ENCODE assay signal across 11 cellular contexts in the genomic region with DNA sequence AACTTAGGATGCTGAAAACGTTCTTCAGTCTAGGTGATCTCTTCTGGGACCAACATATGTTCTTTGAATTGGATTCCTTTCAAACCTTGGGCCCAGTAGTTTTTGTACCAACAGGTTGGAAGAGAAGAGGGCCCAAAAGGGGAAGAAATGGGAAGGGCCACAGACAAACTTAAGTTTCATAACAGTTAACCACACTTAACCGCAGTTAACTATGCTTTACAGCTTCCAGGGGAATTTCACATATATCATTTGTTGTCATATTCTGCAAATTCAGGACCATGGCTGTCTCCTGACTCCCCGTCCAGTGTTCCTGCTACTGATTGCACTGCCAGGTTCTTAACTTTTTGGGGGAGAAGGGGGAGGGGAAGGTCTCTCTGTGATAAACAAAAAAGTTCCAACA.
"Had no signal": no experiment of that assay in that cellular context is flagged by ENCODE, and none has a peak within 500 bp of the region (broad histone marks: within the 10 kb centered on the region; RNA-seq: fewer than 3 reads in every experiment).

No MANE protein-coding gene starts in this region.

- H3K27ac Mint-ChIP-seq: activated naive CD4-positive, alpha-beta T cell treated with anti-CD3 and anti-CD28 coated beads, Interleukin-2, amount 50 U/mL, for 24 hours; activated T-helper 2 cell treated with anti-CD3 and anti-CD28 coated beads, Interferon-gamma antibody, Interleukin-2, Interleukin-4, amounts not matched to agents 10 μg/mL and 5 μg/mL and 100 μg/mL, durations not matched to agents 14 hours and 24 hours and 36 hours; endodermal cell; neural progenitor cell had no signal

- H3K4me3 Mint-ChIP-seq: activated naive CD4-positive, alpha-beta T cell treated with anti-CD3 and anti-CD28 coated beads, Interleukin-2, amount 50 U/mL, for 24 hours; endodermal cell; neural progenitor cell had no signal

- H3K9me3 Mint-ChIP-seq: activated naive CD4-positive, alpha-beta T cell treated with anti-CD3 and anti-CD28 coated beads, Interleukin-2, amount 50 U/mL, for 24 hours; activated T-helper 2 cell treated with anti-CD3 and anti-CD28 coated beads, Interferon-gamma antibody, Interleukin-2, Interleukin-4, amounts not matched to agents 10 μg/mL and 5 μg/mL and 100 μg/mL, durations not matched to agents 14 hours and 24 hours and 36 hours had no signal

- H3K36me3 Mint-ChIP-seq: activated naive CD4-positive, alpha-beta T cell treated with anti-CD3 and anti-CD28 coated beads, Interleukin-2, amount 50 U/mL, for 24 hours had no signal

- ATAC-seq: pancreas had no signal

- DNase-seq: activated CD4-positive, alpha-beta T cell treated with anti-CD3 and anti-CD28 coated beads, Interleukin-2, amount 50 U/mL, for 1 hour; dermis blood vessel endothelial cell; endodermal cell; pancreas; retina; stimulated activated CD4-positive, alpha-beta T cell treated with anti-CD3 and anti-CD28 coated beads, Interleukin-15, amount 100 ng/mL, for 24 hours; stimulated activated CD4-positive, alpha-beta T cell treated with anti-CD3 and anti-CD28 coated beads, Interleukin-4, amount 100 ng/mL, for 24 hours; uterus had no signal
